1 cellular context compared by ENCODE assay signal in the genomic region with DNA sequence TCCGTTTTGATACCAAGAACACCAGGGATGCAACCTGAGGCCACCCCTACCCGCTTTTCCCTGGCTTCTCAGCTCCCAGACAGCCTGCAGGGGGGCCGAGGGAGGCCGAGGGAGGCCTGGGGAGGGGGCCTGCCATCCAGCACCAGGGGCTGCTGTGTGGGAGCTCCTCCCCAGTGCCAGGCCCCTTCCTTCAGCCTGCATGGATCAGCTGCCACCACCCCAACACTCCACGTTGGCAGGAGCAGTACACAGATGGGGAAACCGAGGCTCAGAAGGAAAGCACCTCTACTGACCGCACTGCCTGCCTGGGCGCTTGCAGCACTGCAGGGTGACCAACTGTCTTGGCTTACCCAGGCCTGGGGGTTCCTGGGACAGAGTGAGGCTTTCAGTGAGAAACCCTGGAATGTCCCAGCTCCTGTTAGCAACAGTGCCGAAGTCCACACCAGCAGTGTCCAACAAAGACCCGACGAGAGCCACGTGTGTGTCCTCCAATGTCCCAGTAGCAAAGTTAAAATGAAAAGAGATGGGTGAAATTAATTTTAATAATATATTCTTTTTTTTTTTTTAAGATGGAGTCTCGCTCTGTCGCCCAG.
TF ChIP-seq lines count a peak whose summit lies in the region.

No MANE protein-coding gene starts in this region.

TF ChIP-seq in liver, 16 proteins besides CTCF, POLR2A, EP300 and RAD21 (continued from another document):
- TF ChIP-seq, protein P1, sequence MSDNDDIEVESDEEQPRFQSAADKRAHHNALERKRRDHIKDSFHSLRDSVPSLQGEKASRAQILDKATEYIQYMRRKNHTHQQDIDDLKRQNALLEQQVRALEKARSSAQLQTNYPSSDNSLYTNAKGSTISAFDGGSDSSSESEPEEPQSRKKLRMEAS (IDR thresholded peaks at IDR 0.05), result peak; percentile 76
- peak; percentile 85 to 87 for TF ChIP-seq HNF4A (conservative IDR thresholded peaks at IDR 0.05)
- TF ChIP-seq, protein P2, sequence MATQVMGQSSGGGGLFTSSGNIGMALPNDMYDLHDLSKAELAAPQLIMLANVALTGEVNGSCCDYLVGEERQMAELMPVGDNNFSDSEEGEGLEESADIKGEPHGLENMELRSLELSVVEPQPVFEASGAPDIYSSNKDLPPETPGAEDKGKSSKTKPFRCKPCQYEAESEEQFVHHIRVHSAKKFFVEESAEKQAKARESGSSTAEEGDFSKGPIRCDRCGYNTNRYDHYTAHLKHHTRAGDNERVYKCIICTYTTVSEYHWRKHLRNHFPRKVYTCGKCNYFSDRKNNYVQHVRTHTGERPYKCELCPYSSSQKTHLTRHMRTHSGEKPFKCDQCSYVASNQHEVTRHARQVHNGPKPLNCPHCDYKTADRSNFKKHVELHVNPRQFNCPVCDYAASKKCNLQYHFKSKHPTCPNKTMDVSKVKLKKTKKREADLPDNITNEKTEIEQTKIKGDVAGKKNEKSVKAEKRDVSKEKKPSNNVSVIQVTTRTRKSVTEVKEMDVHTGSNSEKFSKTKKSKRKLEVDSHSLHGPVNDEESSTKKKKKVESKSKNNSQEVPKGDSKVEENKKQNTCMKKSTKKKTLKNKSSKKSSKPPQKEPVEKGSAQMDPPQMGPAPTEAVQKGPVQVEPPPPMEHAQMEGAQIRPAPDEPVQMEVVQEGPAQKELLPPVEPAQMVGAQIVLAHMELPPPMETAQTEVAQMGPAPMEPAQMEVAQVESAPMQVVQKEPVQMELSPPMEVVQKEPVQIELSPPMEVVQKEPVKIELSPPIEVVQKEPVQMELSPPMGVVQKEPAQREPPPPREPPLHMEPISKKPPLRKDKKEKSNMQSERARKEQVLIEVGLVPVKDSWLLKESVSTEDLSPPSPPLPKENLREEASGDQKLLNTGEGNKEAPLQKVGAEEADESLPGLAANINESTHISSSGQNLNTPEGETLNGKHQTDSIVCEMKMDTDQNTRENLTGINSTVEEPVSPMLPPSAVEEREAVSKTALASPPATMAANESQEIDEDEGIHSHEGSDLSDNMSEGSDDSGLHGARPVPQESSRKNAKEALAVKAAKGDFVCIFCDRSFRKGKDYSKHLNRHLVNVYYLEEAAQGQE (IDR thresholded peaks at IDR 0.05), result peak; percentile 23
